ENCODE assay signal across 8 cellular contexts in the genomic region with DNA sequence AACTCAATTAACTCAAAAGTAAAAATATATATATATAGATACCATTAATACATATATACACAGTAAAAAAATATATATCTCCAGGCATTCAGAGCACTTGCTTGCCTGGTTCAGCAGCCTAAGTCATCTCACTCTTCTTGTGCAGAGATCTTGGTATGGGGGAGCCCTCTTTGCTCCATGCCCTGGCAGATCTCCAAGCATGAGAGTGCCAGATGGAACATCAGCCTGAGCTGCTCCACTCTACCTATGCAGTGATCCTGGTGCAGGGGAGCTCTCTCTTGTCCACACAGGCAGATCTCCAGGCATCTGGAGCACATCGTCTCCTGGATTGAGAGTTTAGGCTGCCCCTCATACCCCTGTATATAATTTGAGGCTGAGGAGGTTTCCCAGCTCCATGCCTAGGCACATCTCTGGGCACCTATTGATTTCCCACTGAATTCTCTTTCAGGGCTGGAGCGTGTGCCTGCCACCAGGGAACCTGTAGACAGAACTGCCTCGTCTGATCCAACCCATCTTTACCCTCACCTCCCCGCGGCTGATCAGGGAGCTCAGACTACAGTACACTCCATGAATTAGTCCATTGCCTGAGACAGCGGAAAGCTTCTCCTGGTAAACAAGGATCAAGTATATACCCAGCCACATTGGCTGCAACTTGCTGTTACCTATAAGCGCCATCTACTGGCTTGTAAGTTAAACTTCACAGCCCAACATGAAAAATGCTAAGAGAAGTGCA.
DNase-seq lines count a peak whose midpoint lies in the region; ATAC-seq lines count a peak whose summit lies in the region.

No MANE protein-coding gene starts in this region.

- intact Hi-C loops in CD4-positive, alpha-beta memory T cell (cut with micrococcal nuclease), result no loop called here

- no peak overlapping the region for H3K27ac ChIP-seq in CD4-positive, alpha-beta memory T cell (ENCODE audit: low read depth, low read length)

- POLR2A ChIA-PET in CD4-positive, alpha-beta memory T cell (lab: Charles Lee; ENCODE audit: partially characterized antibody), result no interaction called here

- H3K9me3 Mint-ChIP-seq in activated T-cell treated with anti-CD3 and anti-CD28 coated beads, Interleukin-2, amount 50 U/mL, for 72 hours, result peaks cover 9 to 11% of the 10 kb centered on the region in 2 donors
- peaks cover 2 to 38% (median 22%) of the 10 kb centered on the region in 8 donors for H3K9me3 Mint-ChIP-seq in CD4-positive, alpha-beta memory T cell

- peak; percentile 65 for ATAC-seq in GM18499 (IDR thresholded peaks at IDR 0.05; ENCODE audit: insufficient read depth, unreplicated experiment)
- ATAC-seq in HG02588 (IDR thresholded peaks at IDR 0.05; ENCODE audit: unreplicated experiment), result peak; percentile 76
- no peak for ATAC-seq in activated T-cell treated with anti-CD3 and anti-CD28 coated beads, Interleukin-2, amount 50 U/mL, for 72 hours (replicated peaks in 1 of 2)
- ATAC-seq in GM18873 (IDR thresholded peaks at IDR 0.05; ENCODE audit: low FRiP score, unreplicated experiment), result no peak

- H3K36me3 Mint-ChIP-seq in activated T-cell treated with anti-CD3 and anti-CD28 coated beads, Interleukin-2, amount 50 U/mL, for 72 hours (ENCODE audit: insufficient read depth in 2 of 2), result peaks cover 0 to 6% of the 10 kb centered on the region in 2 donors
- H3K36me3 Mint-ChIP-seq in CD4-positive, alpha-beta memory T cell, result no peaks in the 10 kb centered on the region

- H3K9me3 ChIP-seq in CD4-positive, alpha-beta memory T cell (ENCODE audit: control insufficient read depth in 1 of 2, low read length in 2 of 2), result peaks cover 0 to 8% of the 10 kb centered on the region in 2 donors

- no peaks in the 10 kb centered on the region for H3K27me3 Mint-ChIP-seq in activated T-cell treated with anti-CD3 and anti-CD28 coated beads, Interleukin-2, amount 50 U/mL, for 72 hours (ENCODE audit: low read depth)
- no peaks in the 10 kb centered on the region for H3K27me3 Mint-ChIP-seq in CD4-positive, alpha-beta memory T cell

- H3K4me1 Mint-ChIP-seq in activated T-cell treated with anti-CD3 and anti-CD28 coated beads, Interleukin-2, amount 50 U/mL, for 72 hours (ENCODE audit: low read depth), result no peaks in the 10 kb centered on the region
- no peaks in the 10 kb centered on the region for H3K4me1 Mint-ChIP-seq in CD4-positive, alpha-beta memory T cell

- no peaks in the 10 kb centered on the region for H3K4me1 ChIP-seq in CD4-positive, alpha-beta memory T cell (ENCODE audit: insufficient read depth, low read length)

- no peaks in the 10 kb centered on the region for H3K36me3 ChIP-seq in CD4-positive, alpha-beta memory T cell (ENCODE audit: insufficient read depth, low read length)

- CTCF ChIA-PET in CD4-positive, alpha-beta memory T cell (lab: Charles Lee; ENCODE audit: partially characterized antibody), result no interaction called here

- peak; percentile 87 for DNase-seq in NCI-H146 treated with DMSO at 0.1 percent for 48 hours (lab: John Stamatoyannopoulos, UW; ENCODE audit: unreplicated experiment)
- peak; percentile 81 for DNase-seq in amniotic epithelial cell (ENCODE audit: low read depth)
- peak; percentile 44 for DNase-seq in kidney glomerular epithelial cell (lab: John Stamatoyannopoulos, UW)
- DNase-seq in activated T-cell treated with anti-CD3 and anti-CD28 coated beads, Interleukin-2, amount 50 U/mL, for 72 hours, result no peak
- DNase-seq in CD4-positive, alpha-beta memory T cell, result no peak

- no peak overlapping the region for H3K4me3 Mint-ChIP-seq in activated T-cell treated with anti-CD3 and anti-CD28 coated beads, Interleukin-2, amount 50 U/mL, for 72 hours
- no peak overlapping the region for H3K4me3 Mint-ChIP-seq in CD4-positive, alpha-beta memory T cell

- no peak overlapping the region for H3K27ac Mint-ChIP-seq in activated T-cell treated with anti-CD3 and anti-CD28 coated beads, Interleukin-2, amount 50 U/mL, for 72 hours
- H3K27ac Mint-ChIP-seq in CD4-positive, alpha-beta memory T cell, result no peak overlapping the region

- H3K27me3 ChIP-seq in CD4-positive, alpha-beta memory T cell (ENCODE audit: insufficient read depth, low read length), result no peaks in the 10 kb centered on the region

- H3K4me3 ChIP-seq in CD4-positive, alpha-beta memory T cell (ENCODE audit: low read length in 2 of 2), result no peak overlapping the region

Comparison
In these comparisons a context has a peak if more than half of its experiments do, and no peak if none do; other contexts are left out.
1. ATAC-seq: peak in GM18499 (single experiment) and HG02588 (single experiment); none in activated T-cell treated with anti-CD3 and anti-CD28 coated beads, Interleukin-2, amount 50 U/mL, for 72 hours (0 of 2) and GM18873 (single experiment).
2. DNase-seq: peak in NCI-H146 treated with DMSO at 0.1 percent for 48 hours (single experiment), amniotic epithelial cell (single experiment) and kidney glomerular epithelial cell (single experiment); none in activated T-cell treated with anti-CD3 and anti-CD28 coated beads, Interleukin-2, amount 50 U/mL, for 72 hours (0 of 2) and CD4-positive, alpha-beta memory T cell (0 of 5).